In the genomic region with DNA sequence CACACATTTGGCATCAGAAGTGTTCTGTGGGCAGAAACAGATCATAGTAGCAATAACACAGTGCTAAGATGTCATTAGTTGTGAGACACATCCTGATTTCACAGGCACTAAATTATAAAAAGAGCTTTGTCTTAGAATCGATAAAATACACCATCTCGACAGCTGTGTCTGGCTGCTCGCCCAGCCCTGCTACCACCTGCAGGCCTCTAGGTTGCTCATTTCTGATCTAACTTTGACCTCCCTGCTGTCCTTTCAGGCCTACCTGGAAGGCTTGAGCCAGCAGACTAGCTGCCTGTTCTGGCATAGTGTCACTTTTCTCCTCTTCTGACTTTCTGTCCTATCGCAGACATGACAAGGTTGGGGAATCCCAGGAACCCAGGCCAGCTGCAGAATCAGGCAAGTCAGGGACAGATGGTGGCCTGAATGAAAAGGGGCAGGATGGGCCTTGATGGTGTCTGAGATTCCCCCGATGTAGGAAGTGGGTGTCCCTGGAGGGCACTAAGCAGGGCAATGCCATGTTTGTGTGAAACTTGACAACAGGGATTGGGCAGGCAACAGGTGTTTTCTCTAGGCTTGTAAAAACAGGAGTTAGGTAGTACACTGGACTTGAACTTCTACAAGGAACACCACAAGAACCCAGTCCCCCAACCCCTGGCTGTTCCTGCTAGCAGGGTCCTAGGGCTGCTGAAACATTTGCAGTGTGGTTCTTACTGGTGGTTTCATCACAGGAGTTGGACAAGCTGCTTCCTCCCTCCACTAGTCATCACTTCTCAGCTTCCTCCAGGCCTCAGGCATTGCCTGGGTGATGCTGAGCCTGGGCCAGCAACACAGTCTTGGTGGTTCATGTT, we compare ENCODE assay signal across 11 cellular contexts.
A peak's percentile ranks its signal among the peaks of the same experiment; 100 is the strongest.
DNase-seq lines count a peak whose midpoint lies in the region; ATAC-seq and TF ChIP-seq lines count a peak whose summit lies in the region.
"Had no signal": no experiment of that assay in that cellular context is flagged by ENCODE, and none has a peak within 500 bp of the region (broad histone marks: within the 10 kb centered on the region; RNA-seq: fewer than 3 reads in every experiment).

No MANE protein-coding gene starts in this region.

- H3K4me3 ChIP-seq in fibroblast of mammary gland (ENCODE audit: control insufficient read depth, low read depth, low read length) = no peak overlapping the region
- no peak overlapping the region for H3K4me3 ChIP-seq in thoracic aorta

- TF ChIP-seq CTCF in fibroblast of mammary gland (conservative IDR thresholded peaks at IDR 0.05; ENCODE audit: control insufficient read depth, insufficient read depth, low read depth, low read length) (no peak), thoracic aorta (IDR thresholded peaks at IDR 0.05) (no peak)

- H3K27me3 ChIP-seq in thoracic aorta (replicated peaks; ENCODE audit: insufficient read depth) = no peaks in the 10 kb centered on the region

- H3K27ac ChIP-seq in thoracic aorta = peak overlapping the region; percentile 87 to 88

- peak; percentile 74 for DNase-seq in SIG-M5 treated with dmso at 0.1 percent for 504 hours (lab: John Stamatoyannopoulos, UW; ENCODE audit: unreplicated experiment)
- no peak for DNase-seq in SIG-M5 (lab: John Stamatoyannopoulos, UW)
- peak; percentile 27 for DNase-seq in NCI-H69 (lab: John Stamatoyannopoulos, UW)
- peak; percentile 50 for DNase-seq in fibroblast of mammary gland (ENCODE audit: low read depth)
- DNase-seq in thoracic aorta (ENCODE audit: low spot score) = peak; percentile 46
- DNase-seq in NCI-H1417 treated with DMSO at 0.1 percent for 48 hours (lab: John Stamatoyannopoulos, UW) = no peak
- DNase-seq in DMS 273 (lab: John Stamatoyannopoulos, UW; ENCODE audit: unreplicated experiment) = no peak
- no peak for DNase-seq in activated CD4-positive, alpha-beta T cell treated with anti-CD3 and anti-CD28 coated beads for 4 hours
- DNase-seq: Karpas-422, naive B cell, NCI-H526 had no signal

- H3K9me3 ChIP-seq in thoracic aorta = no peaks in the 10 kb centered on the region

- H3K36me3 ChIP-seq in thoracic aorta = no peaks in the 10 kb centered on the region

- ATAC-seq in thoracic aorta (ENCODE audit: insufficient number of reproducible peaks, low FRiP score, low read depth) = peak; percentile 70

- peaks cover 14 to 25% of the 10 kb centered on the region in 2 donors for H3K4me1 ChIP-seq in thoracic aorta (ENCODE audit: control insufficient read depth in 1 of 2, low read depth in 2 of 2)

Comparison
In these comparisons a context has a peak if more than half of its experiments do, and no peak if none do; other contexts are left out.
1. DNase-seq: peak in SIG-M5 treated with dmso at 0.1 percent for 504 hours (single experiment), NCI-H69 (single experiment), fibroblast of mammary gland (single experiment) and thoracic aorta (single experiment); none in SIG-M5 (single experiment), NCI-H1417 treated with DMSO at 0.1 percent for 48 hours (single experiment), DMS 273 (single experiment) and activated CD4-positive, alpha-beta T cell treated with anti-CD3 and anti-CD28 coated beads for 4 hours (0 of 2).